Comparison of ENCODE assay signal across 28 cellular contexts in genomic region chr7:47038621-47039020, GRCh38.
DNase-seq lines count a peak whose midpoint lies in the region; ATAC-seq, FAIRE-seq and TF ChIP-seq lines count a peak whose summit lies in the region.
"Had no signal": no experiment of that assay in that cellular context is flagged by ENCODE, and none has a peak within 500 bp of the region (broad histone marks: within the 10 kb centered on the region; RNA-seq: fewer than 3 reads in every experiment).

No MANE protein-coding gene starts in this region.

- peak overlapping the region; percentile 1 for H3K4me3 Mint-ChIP-seq in type B pancreatic cell
- H3K4me3 Mint-ChIP-seq: activated CD8-positive, alpha-beta T cell treated with anti-CD3 and anti-CD28 coated beads for 36 hours; CD4-positive, alpha-beta memory T cell; naive thymus-derived CD8-positive, alpha-beta T cell; T-helper 2 cell treated with Interferon-gamma antibody and Interleukin-4, amounts not matched to agents 5 μg/mL and 100 μg/mL, for 36 hours had no signal

- H3K27me3 ChIP-seq in heart right ventricle (no peaks in the 10 kb centered on the region), endothelial cell of umbilical vein (ENCODE audit: control insufficient read depth in 2 of 2, insufficient read depth in 2 of 2, low read length in 2 of 2) (no peaks in the 10 kb centered on the region), mesendoderm (ENCODE audit: insufficient read depth, low read length, poor library complexity) (no peaks in the 10 kb centered on the region), A673 (replicated peaks; ENCODE audit: insufficient read depth, low read depth, low read length, poor library complexity) (no peaks in the 10 kb centered on the region)
- H3K27me3 ChIP-seq: brain microvascular endothelial cell had no signal

- H3K9ac ChIP-seq in endothelial cell of umbilical vein (replicated peaks; ENCODE audit: extremely low read depth, insufficient read depth, low read length) (no peak overlapping the region), mesendoderm (ENCODE audit: low read length) (no peak overlapping the region)

- intact Hi-C loops in heart right ventricle (cut with DNase I) (loop anchor here in 1 of 10 donors (10.0 kb wide), 2 partner anchors 94 to 264 kb away; no protein-coding TSS in a partner anchor), Right ventricle myocardium superior (cut with DNase I) (no loop called here), endothelial cell of umbilical vein (cut with micrococcal nuclease) (loop anchor here (2.0 to 5.0 kb wide), 2 partner anchors 256 to 286 kb away; no protein-coding TSS in a partner anchor), A673 (cut with micrococcal nuclease; ENCODE audit: unreplicated experiment) (no loop called here)

- H3K23ac ChIP-seq in mesendoderm (ENCODE audit: low read length) = no peak overlapping the region

- no peak overlapping the region for H2AK5ac ChIP-seq in mesendoderm (ENCODE audit: low read length)

- no peak overlapping the region for H3K56ac ChIP-seq in mesendoderm (ENCODE audit: low read length)

- no peak overlapping the region for H2BK15ac ChIP-seq in mesendoderm (replicated peaks; ENCODE audit: low read depth)

- DNase-seq in heart right ventricle (peak in 1 of 2 donors; percentile 40), Right ventricle myocardium superior (no peak), endothelial cell of umbilical vein (ENCODE audit: low read depth, low spot score) (peak; percentile 46), mesendoderm (peak; percentile 9), type B pancreatic cell (ENCODE audit: extremely low spot score, unreplicated experiment) (no peak), A673 (ENCODE audit: low spot score) (no peak)
- DNase-seq in activated CD4-positive, alpha-beta T cell treated with anti-CD3 and anti-CD28 coated beads, Interleukin-2, amount 50 U/mL, for 1 hour = no peak
- DNase-seq: activated CD8-positive, alpha-beta memory T cell treated with anti-CD3 and anti-CD28 coated beads, Interleukin-2, amount 50 U/mL, for 48 hours; activated CD8-positive, alpha-beta T cell treated with anti-CD3 and anti-CD28 coated beads for 36 hours; amygdala; brain microvascular endothelial cell; CD4-positive, alpha-beta memory T cell; effector CD4-positive, alpha-beta T cell; naive thymus-derived CD8-positive, alpha-beta T cell; NCI-H146; NCI-H748 treated with DMSO at 0.1 percent for 48 hours; occipital lobe; stimulated activated naive CD4-positive, alpha-beta T cell had no signal

- H4K5ac ChIP-seq in mesendoderm (ENCODE audit: low read length) = no peak overlapping the region

- peak overlapping the region; percentile 45 to 88 (median 78) for H3K27ac ChIP-seq in heart right ventricle
- no peak overlapping the region for H3K27ac ChIP-seq in endothelial cell of umbilical vein (ENCODE audit: insufficient read depth, low read depth, low read length)
- H3K27ac ChIP-seq in mesendoderm (ENCODE audit: low read depth, low read length) = no peak overlapping the region
- no peak overlapping the region for H3K27ac ChIP-seq in A673 (ENCODE audit: low read depth, low read length, poor library complexity, severe bottlenecking)
- H3K27ac ChIP-seq: brain microvascular endothelial cell, epithelial cell of prostate had no signal

- H3K4me1 ChIP-seq in heart right ventricle (peaks cover 13 to 64% (median 39%) of the 10 kb centered on the region in 9 donors), endothelial cell of umbilical vein (ENCODE audit: control insufficient read depth, extremely low read depth, insufficient read depth, low read length) (peaks cover 24% of the 10 kb centered on the region), mesendoderm (ENCODE audit: control insufficient read depth, low read depth, low read length) (no peaks in the 10 kb centered on the region), A673 (ENCODE audit: insufficient read depth, low read length, poor library complexity, severe bottlenecking) (no peaks in the 10 kb centered on the region)
- H3K4me1 ChIP-seq: prostate gland had no signal

- ATAC-seq in heart right ventricle (peak in 6 of 8 donors; percentile 25 to 73 (median 42)), Right ventricle myocardium superior (ENCODE audit: poor library complexity) (no peak), GM19324 (IDR thresholded peaks at IDR 0.05; ENCODE audit: low FRiP score, unreplicated experiment) (no peak)
- ATAC-seq: activated CD8-positive, alpha-beta T cell treated with anti-CD3 and anti-CD28 coated beads for 36 hours; activated naive CD4-positive, alpha-beta T cell treated with anti-CD3 and anti-CD28 coated beads, Interleukin-2, amount 50 U/mL, for 72 hours; naive thymus-derived CD8-positive, alpha-beta T cell had no signal

- H3K27ac Mint-ChIP-seq in type B pancreatic cell = no peak overlapping the region
- H3K27ac Mint-ChIP-seq: activated CD8-positive, alpha-beta T cell treated with anti-CD3 and anti-CD28 coated beads for 36 hours; activated naive CD4-positive, alpha-beta T cell treated with anti-CD3 and anti-CD28 coated beads, Interleukin-2, amount 50 U/mL, for 72 hours; activated T-helper 2 cell treated with anti-CD3 and anti-CD28 coated beads, Interferon-gamma antibody, Interleukin-2, Interleukin-4, amounts not matched to agents 10 μg/mL and 5 μg/mL and 100 μg/mL, durations not matched to agents 14 hours and 24 hours and 36 hours; CD4-positive, alpha-beta memory T cell; naive thymus-derived CD8-positive, alpha-beta T cell; T-helper 2 cell treated with Interferon-gamma antibody and Interleukin-4, amounts not matched to agents 5 μg/mL and 100 μg/mL, for 36 hours had no signal

- dilution Hi-C loops in endothelial cell of umbilical vein (cut with MboI; ENCODE audit: extremely low pct_ligation_motif_present, low sequenced_read_pairs) = no loop called here

- H3K9me3 Mint-ChIP-seq in type B pancreatic cell = peaks cover 7% of the 10 kb centered on the region
- H3K9me3 Mint-ChIP-seq: activated CD8-positive, alpha-beta T cell treated with anti-CD3 and anti-CD28 coated beads for 36 hours; activated T-helper 2 cell treated with anti-CD3 and anti-CD28 coated beads, Interferon-gamma antibody, Interleukin-2, Interleukin-4, amounts not matched to agents 10 μg/mL and 5 μg/mL and 100 μg/mL, durations not matched to agents 14 hours and 24 hours and 36 hours; T-helper 2 cell treated with Interferon-gamma antibody and Interleukin-4, amounts not matched to agents 5 μg/mL and 100 μg/mL, for 36 hours had no signal

- no peaks in the 10 kb centered on the region for H3K79me1 ChIP-seq in mesendoderm (ENCODE audit: low read length)

- H3K79me2 ChIP-seq in endothelial cell of umbilical vein (ENCODE audit: control insufficient read depth, insufficient read depth, low read length) (no peaks in the 10 kb centered on the region), mesendoderm (ENCODE audit: control insufficient read depth, insufficient read depth, low read length) (no peaks in the 10 kb centered on the region)

- no peak overlapping the region for H3K4ac ChIP-seq in mesendoderm (ENCODE audit: low read depth, low read length)

- no peaks in the 10 kb centered on the region for H3K27me3 Mint-ChIP-seq in type B pancreatic cell
- H3K27me3 Mint-ChIP-seq: activated CD8-positive, alpha-beta T cell treated with anti-CD3 and anti-CD28 coated beads for 36 hours; CD4-positive, alpha-beta memory T cell had no signal

- H3K18ac ChIP-seq in mesendoderm (ENCODE audit: low read length) = no peak overlapping the region

- WGBS in heart right ventricle, 2 donors = 70 to 72% methylated on average over 6 of the region's 6 CpGs
- no CpG with 5 or more reads among the region's 6 CpGs for WGBS in mesendoderm (ENCODE audit: extremely low coverage, insufficient coverage, low lambda C conversion rate)

- H3K9me3 ChIP-seq in heart right ventricle (no peaks in the 10 kb centered on the region), endothelial cell of umbilical vein (replicated peaks; ENCODE audit: control insufficient read depth, insufficient read depth, low read length) (no peaks in the 10 kb centered on the region), A673 (ENCODE audit: low read depth, low read length, poor library complexity, severe bottlenecking) (no peaks in the 10 kb centered on the region)
- H3K9me3 ChIP-seq: prostate gland had no signal

- no peaks in the 10 kb centered on the region for H3K36me3 Mint-ChIP-seq in type B pancreatic cell
- H3K36me3 Mint-ChIP-seq: CD4-positive, alpha-beta memory T cell; naive thymus-derived CD8-positive, alpha-beta T cell had no signal

- CTCF ChIA-PET in endothelial cell of umbilical vein (lab: Charles Lee) (no interaction called here), A673 (lab: Charles Lee) (no interaction called here)

- H3K4me1 Mint-ChIP-seq in type B pancreatic cell (ENCODE audit: unreplicated experiment) = peaks cover 42% of the 10 kb centered on the region
- H3K4me1 Mint-ChIP-seq: CD4-positive, alpha-beta memory T cell; naive thymus-derived CD8-positive, alpha-beta T cell had no signal

- TF ChIP-seq POLR2A in endothelial cell of umbilical vein (IDR thresholded peaks at IDR 0.05; ENCODE audit: low read depth, low read length) = no peak

- H3K4me2 ChIP-seq in endothelial cell of umbilical vein (ENCODE audit: insufficient read depth, low read length) (no peak overlapping the region), mesendoderm (ENCODE audit: low read length) (no peak overlapping the region)

- no peak for TF ChIP-seq CTCF in heart right ventricle (IDR thresholded peaks at IDR 0.05)
- TF ChIP-seq CTCF in endothelial cell of umbilical vein (IDR thresholded peaks at IDR 0.05; ENCODE audit: extremely low read depth in 1 of 2, insufficient read depth in 1 of 2, low read depth in 1 of 2, low read length in 2 of 2) = no peak
- TF ChIP-seq CTCF in type B pancreatic cell (conservative IDR thresholded peaks at IDR 0.05) = no peak
- TF ChIP-seq CTCF in A673 (conservative IDR thresholded peaks at IDR 0.05; ENCODE audit: low read depth, low read length) = no peak

- no peaks in the 10 kb centered on the region for H3K36me3 ChIP-seq in heart right ventricle
- H3K36me3 ChIP-seq in endothelial cell of umbilical vein (ENCODE audit: control insufficient read depth in 2 of 2, extremely low read depth in 1 of 2, insufficient read depth in 2 of 2, low read length in 2 of 2) = no peaks in the 10 kb centered on the region
- H3K36me3 ChIP-seq in mesendoderm (ENCODE audit: control insufficient read depth, insufficient read depth, low read length) = no peaks in the 10 kb centered on the region
- H3K36me3 ChIP-seq in A673 (ENCODE audit: insufficient read depth, low read length, poor library complexity, severe bottlenecking) = no peaks in the 10 kb centered on the region
- H3K36me3 ChIP-seq: brain microvascular endothelial cell, prostate gland had no signal

- H2BK5ac ChIP-seq in mesendoderm (ENCODE audit: low read length) = no peak overlapping the region

- H3K9me1 ChIP-seq in endothelial cell of umbilical vein (replicated peaks; ENCODE audit: control insufficient read depth, extremely low read depth, insufficient read depth, low read length) = no peaks in the 10 kb centered on the region

- H3K4me3 ChIP-seq in heart right ventricle (no peak overlapping the region), endothelial cell of umbilical vein (replicated peaks in 1 of 3; ENCODE audit: insufficient read depth in 1 of 3, low read depth in 1 of 3, low read length in 3 of 3) (no peak overlapping the region), mesendoderm (ENCODE audit: low read length) (no peak overlapping the region), A673 (ENCODE audit: low read depth, low read length, poor library complexity, severe bottlenecking) (no peak overlapping the region)
- H3K4me3 ChIP-seq: prostate gland had no signal

- POLR2A ChIA-PET in endothelial cell of umbilical vein (lab: Charles Lee) (no interaction called here), A673 (lab: Charles Lee; ENCODE audit: low non-redundant PET) (no interaction called here)

- H2AFZ ChIP-seq in endothelial cell of umbilical vein (ENCODE audit: low read depth, low read length) = peak overlapping the region; percentile 23

- no peak overlapping the region for H4K8ac ChIP-seq in mesendoderm (ENCODE audit: low read depth, low read length)

- no peaks in the 10 kb centered on the region for H4K20me1 ChIP-seq in endothelial cell of umbilical vein (replicated peaks; ENCODE audit: control insufficient read depth, extremely low read depth, insufficient read depth, low read length)

- no peak overlapping the region for H2BK120ac ChIP-seq in mesendoderm (ENCODE audit: low read depth, low read length)

- BruUV-seq in endothelial cell of umbilical vein (replicated peaks; lab: Mats Ljungman, UMichigan) = no TSS peak
- BruUV-seq in A673 (replicated peaks; lab: Mats Ljungman, UMichigan) = no TSS peak

- FAIRE-seq in endothelial cell of umbilical vein (lab: Jason Lieb, UNC) = no peak
- FAIRE-seq: GM18507, H1, keratinocyte, RCC 7860 had no signal

Comparison
In these comparisons a context has a peak if more than half of its experiments do, and no peak if none do; other contexts are left out.
1. ATAC-seq: peak in heart right ventricle (6 of 8); none in Right ventricle myocardium superior (single experiment) and GM19324 (single experiment).
2. DNase-seq: peak in endothelial cell of umbilical vein (single experiment) and mesendoderm (single experiment); none in Right ventricle myocardium superior (single experiment), type B pancreatic cell (single experiment), activated CD4-positive, alpha-beta T cell treated with anti-CD3 and anti-CD28 coated beads, Interleukin-2, amount 50 U/mL, for 1 hour (single experiment) and A673 (single experiment).
3. H3K27ac ChIP-seq: peak in heart right ventricle (10 of 10); none in endothelial cell of umbilical vein (single experiment), mesendoderm (single experiment) and A673 (single experiment).